ENCODE assay signal across 35 cellular contexts in the genomic region with DNA sequence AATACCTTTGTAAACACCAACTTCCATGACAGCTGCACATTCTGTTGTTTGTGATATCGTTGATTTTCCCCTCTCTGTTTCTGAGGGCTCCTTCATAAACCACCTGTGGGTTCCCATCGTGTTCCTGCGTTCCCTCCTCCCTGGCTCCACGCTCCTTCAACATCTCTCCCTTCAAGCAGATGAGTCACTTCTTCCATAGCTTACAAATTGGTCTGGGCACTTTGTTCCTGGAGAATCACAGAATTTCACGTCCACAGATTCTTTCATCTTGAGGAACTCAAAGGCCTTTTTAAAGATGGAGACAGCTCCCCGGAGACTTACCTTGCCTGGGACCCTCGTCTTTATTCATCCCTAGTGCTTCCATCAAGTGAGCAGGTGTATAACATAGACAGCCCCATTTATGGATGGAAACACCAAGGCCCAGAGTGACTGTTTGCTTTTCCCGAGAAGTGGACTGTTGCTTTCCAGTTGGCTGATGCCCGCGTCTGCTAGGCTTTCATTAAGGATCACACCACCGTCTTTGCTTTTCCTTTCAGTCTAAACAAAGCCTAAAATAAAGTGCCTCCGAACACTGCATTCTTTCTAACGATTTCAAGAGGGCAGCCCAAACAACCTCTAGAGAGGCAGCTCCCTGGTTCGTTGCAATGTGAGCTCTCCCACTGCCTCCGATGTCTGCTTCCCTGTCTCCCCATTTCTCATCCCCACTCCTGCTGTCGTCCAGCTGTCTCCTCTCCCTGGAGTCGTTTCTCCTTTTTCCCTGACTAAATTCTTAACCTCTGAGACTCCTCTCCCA.
"Had no signal": no experiment of that assay in that cellular context is flagged by ENCODE, and none has a peak within 500 bp of the region (broad histone marks: within the 10 kb centered on the region; RNA-seq: fewer than 3 reads in every experiment).

No MANE protein-coding gene starts in this region.

- H3K27ac Mint-ChIP-seq: activated B cell treated with CpG ODN at 0.5 μM for 24 hours; activated CD4-positive, alpha-beta memory T cell treated with anti-CD3 and anti-CD28 coated beads, Interleukin-2, amount 10 ng/mL, durations not matched to agents 7 days and 5 days; activated CD8-positive, alpha-beta memory T cell treated with anti-CD3 and anti-CD28 coated beads, Interleukin-2, amount 10 ng/mL, durations not matched to agents 7 days and 5 days; activated naive CD4-positive, alpha-beta T cell treated with anti-CD3 and anti-CD28 coated beads, Interleukin-2, amount 10 ng/mL, durations not matched to agents 7 days and 5 days; activated naive CD8-positive, alpha-beta T cell; activated naive CD8-positive, alpha-beta T cell treated with anti-CD3 and anti-CD28 coated beads, Interleukin-2, amount 50 U/mL, for 24 hours; brain had no signal

- H3K27ac ChIP-seq: VCaP had no signal

- H3K9me3 Mint-ChIP-seq: activated CD4-positive, alpha-beta memory T cell treated with anti-CD3 and anti-CD28 coated beads, Interleukin-2, amount 10 ng/mL, durations not matched to agents 7 days and 5 days; activated naive CD4-positive, alpha-beta T cell treated with anti-CD3 and anti-CD28 coated beads, Interleukin-2, amount 10 ng/mL, durations not matched to agents 7 days and 5 days had no signal

- H3K4me3 Mint-ChIP-seq: activated B cell treated with CpG ODN at 0.5 μM for 24 hours; activated CD4-positive, alpha-beta memory T cell treated with anti-CD3 and anti-CD28 coated beads, Interleukin-2, amount 10 ng/mL, durations not matched to agents 7 days and 5 days; activated CD8-positive, alpha-beta memory T cell treated with anti-CD3 and anti-CD28 coated beads, Interleukin-2, amount 10 ng/mL, durations not matched to agents 7 days and 5 days; activated naive CD4-positive, alpha-beta T cell treated with anti-CD3 and anti-CD28 coated beads, Interleukin-2, amount 10 ng/mL, durations not matched to agents 7 days and 5 days; activated naive CD8-positive, alpha-beta T cell; activated naive CD8-positive, alpha-beta T cell treated with anti-CD3 and anti-CD28 coated beads, Interleukin-2, amount 50 U/mL, for 24 hours; brain had no signal

- ATAC-seq: activated CD8-positive, alpha-beta memory T cell treated with anti-CD3 and anti-CD28 coated beads, Interleukin-2, amount 10 ng/mL, durations not matched to agents 7 days and 5 days; activated naive CD8-positive, alpha-beta T cell treated with anti-CD3 and anti-CD28 coated beads, Interleukin-2, amount 50 U/mL, for 24 hours; PC-3 had no signal

- H3K27me3 Mint-ChIP-seq: activated B cell treated with CpG ODN at 0.5 μM for 24 hours; activated CD4-positive, alpha-beta memory T cell treated with anti-CD3 and anti-CD28 coated beads, Interleukin-2, amount 10 ng/mL, durations not matched to agents 7 days and 5 days; activated naive CD4-positive, alpha-beta T cell treated with anti-CD3 and anti-CD28 coated beads, Interleukin-2, amount 10 ng/mL, durations not matched to agents 7 days and 5 days; activated naive CD8-positive, alpha-beta T cell; activated naive CD8-positive, alpha-beta T cell treated with anti-CD3 and anti-CD28 coated beads, Interleukin-2, amount 50 U/mL, for 24 hours had no signal

- H3K36me3 Mint-ChIP-seq: activated naive CD4-positive, alpha-beta T cell treated with anti-CD3 and anti-CD28 coated beads, Interleukin-2, amount 10 ng/mL, durations not matched to agents 7 days and 5 days had no signal

- FAIRE-seq: RCC 7860 had no signal

- H3K4me1 Mint-ChIP-seq: activated B cell treated with CpG ODN at 0.5 μM for 24 hours; activated naive CD4-positive, alpha-beta T cell treated with anti-CD3 and anti-CD28 coated beads, Interleukin-2, amount 10 ng/mL, durations not matched to agents 7 days and 5 days had no signal

- DNase-seq: activated B cell treated with CpG ODN at 0.5 μM for 24 hours; activated CD4-positive, alpha-beta memory T cell treated with anti-CD3 and anti-CD28 coated beads, Interleukin-2, amount 10 ng/mL, durations not matched to agents 7 days and 5 days; activated CD4-positive, alpha-beta T cell treated with anti-CD3 and anti-CD28 coated beads for 4 hours; activated CD4-positive, alpha-beta T cell treated with anti-CD3 and anti-CD28 coated beads, Interleukin-2, amount 50 U/mL, for 1 hour; activated CD4-positive, CD25-positive, alpha-beta regulatory T cell treated with anti-CD3 and anti-CD28 coated beads, Interleukin-2, amount 50 U/mL, for 72 hours; activated CD8-positive, alpha-beta memory T cell treated with anti-CD3 and anti-CD28 coated beads for 24 hours; activated CD8-positive, alpha-beta memory T cell treated with anti-CD3 and anti-CD28 coated beads, Interleukin-2, amount 10 ng/mL, durations not matched to agents 7 days and 5 days; activated CD8-positive, alpha-beta memory T cell treated with anti-CD3 and anti-CD28 coated beads, Interleukin-2, amount 50 U/mL, for 48 hours; activated effector memory CD4-positive, alpha-beta T cell treated with Interleukin-2 at 50 U/mL for 16 hours; activated naive CD4-positive, alpha-beta T cell treated with anti-CD3 and anti-CD28 coated beads, Interleukin-2, amount 10 ng/mL, durations not matched to agents 7 days and 5 days; activated naive CD8-positive, alpha-beta T cell treated with anti-CD3 and anti-CD28 coated beads, Interleukin-2, amount 50 U/mL, for 24 hours; activated T-cell treated with anti-CD3 and anti-CD28 coated beads, Interleukin-2, amount 50 U/mL, for 48 hours; anterior cingulate cortex; central memory CD4-positive, alpha-beta T cell; Karpas-422; KBM-7; NCI-H1105; NCI-H1417 treated with DMSO at 0.1 percent for 48 hours; NCI-H187 treated with DMSO at 0.1 percent for 48 hours; NCI-H2081 treated with DMSO at 0.1 percent for 48 hours; NCI-H2171; NCI-H510A; NCI-H526; NCI-H748 treated with DMSO at 0.1 percent for 48 hours; NK-92 treated with Interleukin-12 subunit alpha and Interleukin-12 subunit beta, amount 100 ng/mL, for 24 hours; PC-3; Right ventricle myocardium superior; SW 1271; T-helper 1 cell; T-helper 2 cell; T-helper 9 cell had no signal
